Comparison of ENCODE assay signal across 17 cellular contexts in the genomic region with DNA sequence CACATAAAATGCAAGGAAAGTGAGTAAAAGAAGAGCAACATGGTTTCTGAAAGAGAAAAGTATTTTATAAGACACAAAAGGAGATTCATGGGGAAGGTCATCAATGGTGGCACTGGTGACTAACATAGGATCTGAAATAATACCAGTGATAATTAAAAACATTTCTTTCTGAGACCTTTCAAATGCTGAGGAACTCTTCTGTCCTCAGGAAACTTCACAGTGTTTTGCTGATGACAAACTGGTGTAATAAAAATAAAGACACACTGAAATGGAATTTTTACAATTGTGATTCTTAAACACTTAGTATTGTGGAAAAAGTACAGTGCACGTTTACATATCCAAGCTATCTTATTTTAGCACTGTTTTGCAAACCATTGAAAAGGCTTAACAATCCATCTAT.
"Had no signal": no experiment of that assay in that cellular context is flagged by ENCODE, and none has a peak within 500 bp of the region (broad histone marks: within the 10 kb centered on the region; RNA-seq: fewer than 3 reads in every experiment).

No MANE protein-coding gene starts in this region.

- H3K27me3 ChIP-seq: ascending aorta, cardiac muscle cell, dorsolateral prefrontal cortex, tibial nerve had no signal

- H3K27ac ChIP-seq: ascending aorta, cardiac muscle cell, dorsolateral prefrontal cortex, left ventricle myocardium inferior, tibial nerve had no signal

- DNase-seq: activated CD4-positive, alpha-beta T cell treated with anti-CD3 and anti-CD28 coated beads for 1 hour; activated CD4-positive, alpha-beta T cell treated with anti-CD3 and anti-CD28 coated beads, Interleukin-2, amount 50 U/mL, for 48 hours; activated naive CD4-positive, alpha-beta T cell treated with anti-CD3 and anti-CD28 coated beads, Interleukin-2, amount 10 ng/mL, durations not matched to agents 7 days and 5 days; activated T-cell treated with anti-CD3 and anti-CD28 coated beads, Interleukin-2, amount 50 U/mL, for 1 hour; dorsolateral prefrontal cortex; endodermal cell; hippocampal formation; left ventricle myocardium inferior; naive thymus-derived CD4-positive, alpha-beta T cell; stimulated activated CD4-positive, alpha-beta T cell treated with anti-CD3 and anti-CD28 coated beads, Interleukin-15, amount 100 ng/mL, for 24 hours; stimulated activated CD4-positive, alpha-beta T cell treated with anti-CD3 and anti-CD28 coated beads, Interleukin-4, amount 100 ng/mL, for 1 hour; stimulated activated naive CD4-positive, alpha-beta T cell; T-cell; T-helper 9 cell had no signal

- H3K9me3 ChIP-seq: ascending aorta, left ventricle myocardium inferior, tibial nerve had no signal

- H3K4me1 ChIP-seq: ascending aorta, left ventricle myocardium inferior had no signal

- ATAC-seq: naive thymus-derived CD4-positive, alpha-beta T cell; T-cell had no signal

- H3K4me3 ChIP-seq: ascending aorta, cardiac muscle cell, dorsolateral prefrontal cortex, left ventricle myocardium inferior, tibial nerve had no signal

- H3K36me3 ChIP-seq: ascending aorta, cardiac muscle cell, left ventricle myocardium inferior, tibial nerve had no signal
